25 cellular contexts compared by ENCODE assay signal in genomic region chr2:5140367-5140766, GRCh38.
DNase-seq lines count a peak whose midpoint lies in the region; ATAC-seq, FAIRE-seq and TF ChIP-seq lines count a peak whose summit lies in the region.
"Had no signal": no experiment of that assay in that cellular context is flagged by ENCODE, and none has a peak within 500 bp of the region (broad histone marks: within the 10 kb centered on the region; RNA-seq: fewer than 3 reads in every experiment).

No MANE protein-coding gene starts in this region.

- H3K4me1 ChIP-seq in osteoblast (ENCODE audit: insufficient read depth, low read length) (peaks cover 9% of the 10 kb centered on the region), pancreas (no peaks in the 10 kb centered on the region)
- H3K4me1 ChIP-seq: heart right ventricle, left lung, tibial artery had no signal

- 35 to 45% methylated on average over 3 of the region's 3 CpGs for WGBS in pancreas, 2 donors

- in situ Hi-C loops in Caki2 (cut with HindIII; ENCODE audit: low pct_unique_long_range_greater_than_20kb, low sequenced_read_pairs) = no loop called here

- H3K36me3 ChIP-seq in osteoblast (ENCODE audit: insufficient read depth, low read length) = no peaks in the 10 kb centered on the region
- H3K36me3 ChIP-seq in pancreas = no peaks in the 10 kb centered on the region
- H3K36me3 ChIP-seq: heart right ventricle, left lung, tibial artery had no signal

- H3K27ac ChIP-seq in osteoblast (ENCODE audit: low read depth, low read length) (no peak overlapping the region), pancreas (no peak overlapping the region)
- H3K27ac ChIP-seq: heart right ventricle, left lung, SK-N-MC, skin epidermis, tibial artery had no signal

- no peak for FAIRE-seq in pancreas (lab: Jason Lieb, UNC)
- FAIRE-seq: endothelial cell of umbilical vein, G401.6, GM19239, H54 had no signal

- H3K4me3 ChIP-seq in osteoblast (ENCODE audit: insufficient read depth, low read length) (no peak overlapping the region), pancreas (no peak overlapping the region)
- H3K4me3 ChIP-seq: heart right ventricle, left lung, SK-N-MC, skin epidermis, tibial artery had no signal

- no peaks in the 10 kb centered on the region for H4K20me1 ChIP-seq in osteoblast (ENCODE audit: insufficient read depth, low read length)

- H2AFZ ChIP-seq in osteoblast (ENCODE audit: low read length) = no peak overlapping the region

- TF ChIP-seq CTCF in osteoblast (IDR thresholded peaks at IDR 0.05; ENCODE audit: extremely low read depth, low read depth, low read length) (no peak), pancreas (IDR thresholded peaks at IDR 0.05) (no peak)

- no peaks in the 10 kb centered on the region for H3K27me3 ChIP-seq in osteoblast (ENCODE audit: insufficient read depth, low read length)
- peaks cover 0 to 3% (median 0%) of the 10 kb centered on the region in 4 donors for H3K27me3 ChIP-seq in pancreas
- H3K27me3 ChIP-seq: heart right ventricle, left lung, tibial artery had no signal

- peak; percentile 12 for DNase-seq in Caki2 (ENCODE audit: low read depth)
- peak; percentile 7 for DNase-seq in T1000 (lab: John Stamatoyannopoulos, UW)
- DNase-seq in fibroblast of gingiva (ENCODE audit: low read depth) = peak; percentile 36
- DNase-seq in osteoblast (ENCODE audit: insufficient read length, low spot score, missing footprints) = peak; percentile 63
- no peak for DNase-seq in pancreas
- no peak for DNase-seq in superior temporal gyrus (ENCODE audit: extremely low spot score)
- DNase-seq in NOMO-1 (lab: John Stamatoyannopoulos, UW; ENCODE audit: unreplicated experiment in 2 of 2) = no peak
- DNase-seq in erythroblast (lab: John Stamatoyannopoulos, UW) = no peak
- DNase-seq: activated CD8-positive, alpha-beta T cell treated with anti-CD3 and anti-CD28 coated beads for 36 hours; CD8-positive, alpha-beta T cell; foreskin melanocyte; heart right ventricle; IMR-90; left lung; NCI-H1048; NCI-H1694; NCI-H69; tibial artery had no signal

- TF ChIP-seq POLR2A in erythroblast (IDR thresholded peaks at IDR 0.05; ENCODE audit: low read length) = no peak

- ATAC-seq in pancreas = no peak
- ATAC-seq: activated CD4-positive, CD25-positive, alpha-beta regulatory T cell treated with anti-CD3 and anti-CD28 coated beads, Interleukin-2, amount 50 U/mL, for 24 hours; activated CD8-positive, alpha-beta T cell treated with anti-CD3 and anti-CD28 coated beads for 36 hours; CD8-positive, alpha-beta T cell; heart right ventricle; left lung had no signal

- H3K9me3 ChIP-seq in osteoblast (ENCODE audit: low read depth, low read length) (no peaks in the 10 kb centered on the region), pancreas (no peaks in the 10 kb centered on the region)
- H3K9me3 ChIP-seq: tibial artery had no signal

- H3K79me2 ChIP-seq in osteoblast (ENCODE audit: insufficient read depth, low read length) = no peaks in the 10 kb centered on the region

- H3K4me2 ChIP-seq in osteoblast (ENCODE audit: insufficient read depth, low read length) = no peak overlapping the region

- intact Hi-C loops in pancreas (cut with DNase I) = no loop called here

Comparison
In these comparisons a context has a peak if more than half of its experiments do, and no peak if none do; other contexts are left out.
1. DNase-seq: peak in Caki2 (single experiment), T1000 (single experiment), fibroblast of gingiva (single experiment) and osteoblast (single experiment); none in pancreas (0 of 6), superior temporal gyrus (single experiment), NOMO-1 (0 of 2) and erythroblast (0 of 2).